24 cellular contexts compared by ENCODE assay signal in genomic region chr1:33288976-33289857, GRCh38. TPM values are rescaled to one million over a fixed set of nuclear protein-coding genes. Genes with fewer than 3 reads are reported as not detected.
DNase-seq lines count a peak whose midpoint lies in the region; ATAC-seq, FAIRE-seq and TF ChIP-seq lines count a peak whose summit lies in the region.
"Had no signal": no experiment of that assay in that cellular context is flagged by ENCODE, and none has a peak within 500 bp of the region (broad histone marks: within the 10 kb centered on the region; RNA-seq: fewer than 3 reads in every experiment).

No MANE protein-coding gene starts in this region.

- H3K27me3 ChIP-seq in right lobe of liver (no peaks in the 10 kb centered on the region), HepG2 (ENCODE audit: control insufficient read depth in 1 of 2, insufficient read depth in 2 of 2, low read length in 2 of 2) (no peaks in the 10 kb centered on the region), trophoblast cell (ENCODE audit: insufficient read depth, low read length) (no peaks in the 10 kb centered on the region), aorta (ENCODE audit: control insufficient read depth in 1 of 2, insufficient read depth in 2 of 2, low read length in 1 of 2) (no peaks in the 10 kb centered on the region)
- H3K27me3 ChIP-seq: esophagus squamous epithelium, gastroesophageal sphincter, thyroid gland had no signal

- H3K36me3 ChIP-seq in right lobe of liver: no peaks in the 10 kb centered on the region
- peaks cover 7 to 37% of the 10 kb centered on the region in 2 experiments for H3K36me3 ChIP-seq in HepG2 (replicated peaks in 1 of 2; ENCODE audit: control insufficient read depth in 1 of 2, insufficient read depth in 2 of 2, low read length in 2 of 2)
- peaks cover 32 to 36% of the 10 kb centered on the region in 2 experiments for H3K36me3 ChIP-seq in trophoblast cell (ENCODE audit: control insufficient read depth in 1 of 2, insufficient read depth in 2 of 2, low read length in 2 of 2)
- peaks cover 3% of the 10 kb centered on the region in 2 donors for H3K36me3 ChIP-seq in aorta (ENCODE audit: control insufficient read depth in 1 of 2, insufficient read depth in 2 of 2, low read length in 1 of 2)
- H3K36me3 ChIP-seq: prostate gland, thyroid gland had no signal

- H3K9me3 ChIP-seq in right lobe of liver (no peaks in the 10 kb centered on the region), HepG2 (ENCODE audit: low read length) (no peaks in the 10 kb centered on the region), trophoblast cell (ENCODE audit: insufficient read depth, low read depth, low read length) (peaks cover 2% of the 10 kb centered on the region), aorta (ENCODE audit: control insufficient read depth, low read length) (no peaks in the 10 kb centered on the region)
- H3K9me3 ChIP-seq: esophagus squamous epithelium, gastroesophageal sphincter, prostate gland, thyroid gland had no signal

- H2BK12ac ChIP-seq in trophoblast cell (ENCODE audit: low read length): no peak overlapping the region

- no peak overlapping the region for H3K4me3 ChIP-seq in right lobe of liver
- no peak overlapping the region for H3K4me3 ChIP-seq in HepG2 (replicated peaks in 1 of 3; ENCODE audit: insufficient read depth in 1 of 3, low read depth in 2 of 3, low read length in 3 of 3)
- H3K4me3 ChIP-seq in trophoblast cell (ENCODE audit: low read depth, low read length): peak overlapping the region; percentile 26
- no peak overlapping the region for H3K4me3 ChIP-seq in aorta (ENCODE audit: low read length in 2 of 2)
- H3K4me3 ChIP-seq: esophagus squamous epithelium, gastroesophageal sphincter, prostate gland, thyroid gland had no signal

- no peak overlapping the region for H4K91ac ChIP-seq in trophoblast cell (ENCODE audit: low read depth, low read length)

- no peak overlapping the region for H3K18ac ChIP-seq in trophoblast cell (ENCODE audit: low read length)

- H2AK5ac ChIP-seq in trophoblast cell (ENCODE audit: low read length): no peak overlapping the region

- CTCF ChIA-PET in HepG2 (lab: Yijun Ruan, JAX; ENCODE audit: low intra/inter-chr PET ratio, low total read pairs): no interaction called here

- intact Hi-C loops in right lobe of liver (cut with DNase I): no loop called here
- intact Hi-C loops in HepG2 (cut with micrococcal nuclease; ENCODE audit: unreplicated experiment): no loop called here
- intact Hi-C loops in left cardiac atrium (cut with DNase I): no loop called here
- intact Hi-C loops in aorta (cut with DNase I): no loop called here

- in situ Hi-C loops in HepG2 (cut with HindIII; ENCODE audit: extremely low pct_ligation_motif_present, low pct_unique_long_range_greater_than_20kb): no loop called here

- no peak overlapping the region for H3K23ac ChIP-seq in trophoblast cell (ENCODE audit: low read length)

- no peak overlapping the region for H3K4ac ChIP-seq in trophoblast cell (ENCODE audit: low read depth, low read length)

- H3K4me2 ChIP-seq in HepG2 (ENCODE audit: low read depth, low read length) (no peak overlapping the region), trophoblast cell (ENCODE audit: low read length) (no peak overlapping the region)

- H2BK120ac ChIP-seq in trophoblast cell (ENCODE audit: insufficient read depth, low read length, poor library complexity): no peak overlapping the region

- no peak overlapping the region for H3K27ac ChIP-seq in right lobe of liver
- no peak overlapping the region for H3K27ac ChIP-seq in HepG2 (ENCODE audit: extremely low read length, insufficient read depth, low read length)
- H3K27ac ChIP-seq in trophoblast cell (ENCODE audit: low read depth, low read length): no peak overlapping the region
- peak overlapping the region; percentile 11 to 43 for H3K27ac ChIP-seq in aorta (ENCODE audit: low read depth in 1 of 2, low read length in 2 of 2)
- H3K27ac ChIP-seq: prostate gland, thyroid gland had no signal

- TF ChIP-seq RAD21 in HepG2 (CRISPR knock-in tag; IDR thresholded peaks at IDR 0.05): no peak

- WGBS in right lobe of liver (ENCODE audit: insufficient coverage, low coverage, low lambda C conversion rate, missing lambda C conversion rate): 89% methylated on average over 14 of the region's 16 CpGs
- WGBS in HepG2 (ENCODE audit: low lambda C conversion rate): 97% methylated on average over 12 of the region's 16 CpGs
- WGBS in trophoblast cell (ENCODE audit: extremely low coverage, insufficient coverage, insufficient read length): no CpG with 5 or more reads among the region's 16 CpGs
- 43 to 46% methylated on average over 16 of the region's 16 CpGs for WGBS in aorta, 2 donors

- H3K14ac ChIP-seq in trophoblast cell (ENCODE audit: low read length): no peak overlapping the region

- H4K12ac ChIP-seq in trophoblast cell (ENCODE audit: low read depth, low read length): no peak overlapping the region

- H4K20me1 ChIP-seq in HepG2 (ENCODE audit: insufficient read depth, low read length): no peaks in the 10 kb centered on the region

- DNase-seq in right lobe of liver (peak in 2 of 3 donors; percentile 30 to 39), HepG2 (ENCODE audit: low spot score) (no peak), left cardiac atrium (no peak), trophoblast cell (no peak), aorta (peak; percentile 41 to 79), NCI-H1417 treated with DMSO at 0.1 percent for 48 hours (lab: John Stamatoyannopoulos, UW) (no peak), anterior cingulate cortex (lab: John Stamatoyannopoulos, UW) (no peak), DMS53 (lab: John Stamatoyannopoulos, UW) (no peak)
- DNase-seq: activated CD4-positive, alpha-beta T cell treated with anti-CD3 and anti-CD28 coated beads for 1 hour; activated naive CD4-positive, alpha-beta T cell treated with anti-CD3 and anti-CD28 coated beads for 36 hours; activated T-cell treated with anti-CD3 and anti-CD28 coated beads, Interleukin-2, amount 50 U/mL, for 24 hours; esophagus squamous epithelium; Karpas-422; kidney glomerular epithelial cell; NCI-H187 treated with DMSO at 0.1 percent for 48 hours; nephron progenitor cell; stimulated activated CD4-positive, alpha-beta T cell treated with anti-CD3 and anti-CD28 coated beads, Interleukin-4, amount 100 ng/mL, for 1 hour; stimulated activated naive CD8-positive, alpha-beta T cell treated with anti-CD3 and anti-CD28 coated beads, Interleukin-15, Interleukin-2, amounts not matched to agents 100 U/mL and 50 U/mL, for 24 hours had no signal

- H3K4me1 ChIP-seq in right lobe of liver (no peaks in the 10 kb centered on the region), HepG2 (ENCODE audit: insufficient read depth, low read length) (no peaks in the 10 kb centered on the region; the same call in 1 of the 2 replicates), trophoblast cell (ENCODE audit: control insufficient read depth in 1 of 2, insufficient read depth in 2 of 2, low read length in 2 of 2) (no peaks in the 10 kb centered on the region), aorta (ENCODE audit: control insufficient read depth in 1 of 2, insufficient read depth in 2 of 2, low read length in 2 of 2) (no peaks in the 10 kb centered on the region)
- H3K4me1 ChIP-seq: prostate gland, thyroid gland had no signal

- H3K9ac ChIP-seq in HepG2 (ENCODE audit: insufficient read depth, low read depth, low read length) (no peak overlapping the region), trophoblast cell (ENCODE audit: low read length) (no peak overlapping the region)

- H3K79me2 ChIP-seq in HepG2 (ENCODE audit: insufficient read depth, low read length) (no peaks in the 10 kb centered on the region), trophoblast cell (ENCODE audit: control insufficient read depth, insufficient read depth, low read length, poor library complexity) (no peaks in the 10 kb centered on the region)

- TF ChIP-seq POLR2A in right lobe of liver (IDR thresholded peaks at IDR 0.05) (no peak), HepG2 (IDR thresholded peaks at IDR 0.05; ENCODE audit: insufficient read depth in 1 of 2, low read depth in 2 of 2, low read length in 2 of 2) (no peak)

- no peaks in the 10 kb centered on the region for H3K79me1 ChIP-seq in trophoblast cell (ENCODE audit: low read length)

- POLR2A ChIA-PET in HepG2 (lab: Yijun Ruan, JAX): no interaction called here

- no peak for FAIRE-seq in HepG2 (lab: Jason Lieb, UNC)
- FAIRE-seq: A204.1, TTC549 had no signal

- no peak overlapping the region for H2AFZ ChIP-seq in HepG2 (ENCODE audit: low read length)
- H2AFZ ChIP-seq in trophoblast cell (ENCODE audit: insufficient read depth, low read length, poor library complexity): no peak overlapping the region

- ATAC-seq in right lobe of liver (peak in 1 of 4 donors; percentile 14), HepG2 (no peak), left cardiac atrium (peak; percentile 23 to 27), aorta (ENCODE audit: low FRiP score) (peak; percentile 52)
- ATAC-seq: gastroesophageal sphincter; stimulated activated naive CD8-positive, alpha-beta T cell treated with anti-CD3 and anti-CD28 coated beads, Interleukin-15, Interleukin-2, amounts not matched to agents 100 U/mL and 50 U/mL, for 24 hours; T-cell had no signal

- BruUV-seq in HepG2 (replicated peaks; lab: Mats Ljungman, UMichigan): no TSS peak

- TF ChIP-seq EP300 in HepG2 (IDR thresholded peaks at IDR 0.05; ENCODE audit: low read depth in 2 of 2, low read length in 2 of 2): no peak
- TF ChIP-seq EP300 in HepG2 (CRISPR knock-in tag; IDR thresholded peaks at IDR 0.05; ENCODE audit: borderline replicate concordance): no peak

- no peak overlapping the region for H2BK5ac ChIP-seq in trophoblast cell (ENCODE audit: low read depth, low read length, poor library complexity)

- TF ChIP-seq CTCF in right lobe of liver (IDR thresholded peaks at IDR 0.05) (no peak), HepG2 (CRISPR knock-in tag; IDR thresholded peaks at IDR 0.05) (no peak)

- no peak overlapping the region for H4K8ac ChIP-seq in trophoblast cell (ENCODE audit: low read depth, low read length)

RNA-seq across cellular contexts. Expression of gene A3GALT2, which starts 31.7 kb away (rescaled TPM):
- total RNA-seq in right lobe of liver: not detected
- total RNA-seq in HepG2 (2016; rRNA removed; fragmentation: Illumina TruSeq; extraction: Trizol): not detected in 2 replicates
- total RNA-seq in HepG2 (2016; cell fraction: cytosol; rRNA removed; fragmentation: Illumina TruSeq; extraction: Trizol; ENCODE audit: low read depth): not detected in 2 replicates
- total RNA-seq in HepG2 (2016; cell fraction: insoluble cytoplasmic fraction; rRNA removed; fragmentation: Illumina TruSeq; extraction: Trizol): not detected in 2 replicates
- total RNA-seq in HepG2 (2016; cell fraction: membrane; rRNA removed; fragmentation: Illumina TruSeq; extraction: Trizol): not detected in 2 replicates
- total RNA-seq in HepG2 (2016; cell fraction: nucleus; rRNA removed; fragmentation: Illumina TruSeq; extraction: Trizol): not detected in 2 replicates
- polyA plus RNA-seq in HepG2 (2011; rRNA removed): not detected in 2 replicates
- polyA plus RNA-seq in HepG2 (2011; cell fraction: cytosol; rRNA removed): not detected in 2 replicates
- polyA plus RNA-seq in HepG2 (2011; cell fraction: nucleus; rRNA removed): not detected in 2 replicates
- polyA plus RNA-seq in HepG2 (2012): not detected in 2 replicates
- polyA plus RNA-seq in HepG2 (2016; cell fraction: cytosol; fragmentation: Illumina TruSeq; extraction: Trizol; ENCODE audit: low read depth): not detected in 2 replicates
- not detected in 2 replicates for polyA plus RNA-seq in HepG2 (2016; cell fraction: insoluble cytoplasmic fraction; fragmentation: Illumina TruSeq; extraction: Trizol; ENCODE audit: low read depth)
- polyA plus RNA-seq in HepG2 (2016; cell fraction: membrane; fragmentation: Illumina TruSeq; extraction: Trizol; ENCODE audit: low read depth): not detected in 2 replicates
- polyA plus RNA-seq in HepG2 (2016; cell fraction: nucleus; fragmentation: Illumina TruSeq; extraction: Trizol; ENCODE audit: insufficient read depth, low read depth): not detected in 2 replicates
- not detected in 2 replicates for polyA minus RNA-seq in HepG2 (2011; rRNA and poly(A)+ RNA removed; ENCODE audit: low replicate concordance)
- polyA minus RNA-seq in HepG2 (2011; cell fraction: cytosol; rRNA and poly(A)+ RNA removed): not detected in 2 replicates
- polyA minus RNA-seq in HepG2 (2011; cell fraction: nucleus; rRNA and poly(A)+ RNA removed): not detected in 2 replicates
- total RNA-seq in left cardiac atrium: under 1 TPM in 1 of 2 donors, not detected in 1; 0.24 TPM
- polyA plus RNA-seq in trophoblast cell (2013): not detected in 2 replicates
- under 1 TPM; 0.36 to 0.81 TPM for total RNA-seq in aorta
- polyA plus RNA-seq in aorta: not detected
- total RNA-seq: activated naive CD4-positive, alpha-beta T cell treated with anti-CD3 and anti-CD28 coated beads for 36 hours; esophagus squamous epithelium had no signal

RNA-seq across cellular contexts. Expression of gene ZNF362, which starts 32.9 kb away (rescaled TPM):
- total RNA-seq in right lobe of liver: 1 to 10 TPM; 3.4 to 8.4 (median 7.0) TPM
- total RNA-seq in HepG2 (2016; rRNA removed; fragmentation: Illumina TruSeq; extraction: Trizol): 8.3 TPM in 2 replicates
- 6.7 and 7.0 TPM in 2 replicates for total RNA-seq in HepG2 (2016; cell fraction: cytosol; rRNA removed; fragmentation: Illumina TruSeq; extraction: Trizol; ENCODE audit: low read depth)
- 7.8 and 9.0 TPM in 2 replicates for total RNA-seq in HepG2 (2016; cell fraction: insoluble cytoplasmic fraction; rRNA removed; fragmentation: Illumina TruSeq; extraction: Trizol)
- 16.5 and 17.3 TPM in 2 replicates for total RNA-seq in HepG2 (2016; cell fraction: membrane; rRNA removed; fragmentation: Illumina TruSeq; extraction: Trizol)
- total RNA-seq in HepG2 (2016; cell fraction: nucleus; rRNA removed; fragmentation: Illumina TruSeq; extraction: Trizol): 6.2 and 7.0 TPM in 2 replicates
- 14.2 and 16.6 TPM in 2 replicates for polyA plus RNA-seq in HepG2 (2011; rRNA removed)
- polyA plus RNA-seq in HepG2 (2011; cell fraction: cytosol; rRNA removed): 5.7 and 9.0 TPM in 2 replicates
- polyA plus RNA-seq in HepG2 (2011; cell fraction: nucleus; rRNA removed): 18.1 and 28.2 TPM in 2 replicates
- 14.1 and 14.8 TPM in 2 replicates for polyA plus RNA-seq in HepG2 (2012)
- 9.7 and 10.9 TPM in 2 replicates for polyA plus RNA-seq in HepG2 (2016; cell fraction: cytosol; fragmentation: Illumina TruSeq; extraction: Trizol; ENCODE audit: low read depth)
- polyA plus RNA-seq in HepG2 (2016; cell fraction: insoluble cytoplasmic fraction; fragmentation: Illumina TruSeq; extraction: Trizol; ENCODE audit: low read depth): 16.7 and 21.5 TPM in 2 replicates
- 25.7 and 28.3 TPM in 2 replicates for polyA plus RNA-seq in HepG2 (2016; cell fraction: membrane; fragmentation: Illumina TruSeq; extraction: Trizol; ENCODE audit: low read depth)
- polyA plus RNA-seq in HepG2 (2016; cell fraction: nucleus; fragmentation: Illumina TruSeq; extraction: Trizol; ENCODE audit: insufficient read depth, low read depth): 26.0 and 26.9 TPM in 2 replicates
- 11.9 and 29.1 TPM in 2 replicates for polyA minus RNA-seq in HepG2 (2011; rRNA and poly(A)+ RNA removed; ENCODE audit: low replicate concordance)
- 9.2 and 12.5 TPM in 2 replicates for polyA minus RNA-seq in HepG2 (2011; cell fraction: cytosol; rRNA and poly(A)+ RNA removed)
- polyA minus RNA-seq in HepG2 (2011; cell fraction: nucleus; rRNA and poly(A)+ RNA removed): 6.3 and 7.6 TPM in 2 replicates
- 10 to 100 TPM; 29.5 to 29.8 TPM for total RNA-seq in left cardiac atrium
- polyA plus RNA-seq in trophoblast cell (2013): 31.7 and 34.3 TPM in 2 replicates
- 10 to 100 TPM; 36.2 to 44.0 TPM for total RNA-seq in aorta
- polyA plus RNA-seq in aorta: 10 to 100 TPM; 12.4 to 26.1 TPM

Comparison
In these comparisons a context has a peak if more than half of its experiments do, and no peak if none do; other contexts are left out.
1. DNase-seq: peak in right lobe of liver (2 of 3) and aorta (2 of 2); none in HepG2 (single experiment), left cardiac atrium (single experiment), trophoblast cell (0 of 2), NCI-H1417 treated with DMSO at 0.1 percent for 48 hours (single experiment), anterior cingulate cortex (0 of 58) and DMS53 (single experiment).
2. H3K27ac ChIP-seq: peak in aorta (2 of 2); none in right lobe of liver (0 of 3), HepG2 (single experiment) and trophoblast cell (single experiment).